Comparison of ENCODE assay signal across 4 cellular contexts in genomic region chr13:63791134-63791533, GRCh38.
DNase-seq lines count a peak whose midpoint lies in the region; FAIRE-seq and TF ChIP-seq lines count a peak whose summit lies in the region.
"Not testable (repeated sequence)": the region's sequence is repeated elsewhere in the genome, so short reads cannot be mapped to it uniquely, and the experiment has no call there.

No MANE protein-coding gene starts in this region.

- H3K9ac ChIP-seq in keratinocyte (ENCODE audit: control insufficient read depth, extremely low read depth, insufficient read depth, low read length) = not testable (repeated sequence)

- H3K9me1 ChIP-seq in keratinocyte (ENCODE audit: control insufficient read depth, extremely low read depth, insufficient read depth, low read length) = not testable (repeated sequence)

- not testable (repeated sequence) for TF ChIP-seq POLR2A in GM12891 (IDR thresholded peaks at IDR 0.05; ENCODE audit: low read depth, low read length)

- dilution Hi-C loops in keratinocyte (cut with MboI; ENCODE audit: extremely low pct_ligation_motif_present, low sequenced_read_pairs) = not testable (repeated sequence)

- peak; percentile 28 for FAIRE-seq in GM12891 (lab: Jason Lieb, UNC)
- peak; percentile 15 for FAIRE-seq in frontal cortex (lab: Jason Lieb, UNC)
- peak; percentile 26 for FAIRE-seq in keratinocyte (lab: Jason Lieb, UNC)

- TF ChIP-seq CTCF in keratinocyte (optimal IDR thresholded peaks at IDR 0.05 in 1 of 3, IDR thresholded peaks at IDR 0.05 in 1 of 3, conservative IDR thresholded peaks at IDR 0.05 in 1 of 3; ENCODE audit: extremely low read depth in 1 of 3, insufficient read depth in 2 of 3, low read length in 3 of 3) = not testable (repeated sequence)

- not testable (repeated sequence) for H3K27me3 ChIP-seq in keratinocyte (ENCODE audit: control insufficient read depth, extremely low read depth, insufficient read depth, low read length)

- H3K4me2 ChIP-seq in keratinocyte (ENCODE audit: control insufficient read depth, extremely low read depth, insufficient read depth, low read depth, low read length) = not testable (repeated sequence)

- not testable (repeated sequence) for H2AFZ ChIP-seq in keratinocyte (ENCODE audit: control insufficient read depth, low read length)

- in situ Hi-C loops in SK-MEL-5 (cut with HindIII; ENCODE audit: low pct_unique_long_range_greater_than_20kb, low sequenced_read_pairs) = not testable (repeated sequence)

- H3K36me3 ChIP-seq in keratinocyte (ENCODE audit: control insufficient read depth in 2 of 2, extremely low read depth in 1 of 2, insufficient read depth in 2 of 2, low read length in 2 of 2) = not testable (repeated sequence)

- H4K20me1 ChIP-seq in keratinocyte (ENCODE audit: control insufficient read depth, extremely low read depth, insufficient read depth, low read length) = not testable (repeated sequence)

- not testable (repeated sequence) for H3K4me3 ChIP-seq in keratinocyte (ENCODE audit: control insufficient read depth in 2 of 3, extremely low read depth in 1 of 3, insufficient read depth in 2 of 3, low read depth in 1 of 3, low read length in 3 of 3)

- H3K27ac ChIP-seq in keratinocyte (ENCODE audit: control insufficient read depth, insufficient read depth, low read length) = not testable (repeated sequence)

- not testable (repeated sequence) for H3K4me1 ChIP-seq in keratinocyte (ENCODE audit: control insufficient read depth, extremely low read depth, insufficient read depth, low read length)

- H3K9me3 ChIP-seq in keratinocyte (ENCODE audit: control insufficient read depth, low read depth, low read length) = not testable (repeated sequence)

- not testable (repeated sequence) for DNase-seq in GM12891 (ENCODE audit: insufficient read length, low spot score); frontal cortex (ENCODE audit: low spot score in 2 of 2); keratinocyte (ENCODE audit: low read depth, low spot score)
- DNase-seq in SK-MEL-5 (ENCODE audit: low read depth, low spot score) = peak; percentile 43

- not testable (repeated sequence) for H3K79me2 ChIP-seq in keratinocyte (ENCODE audit: control insufficient read depth, insufficient read depth, low read length)
